ENCODE assay signal across 12 cellular contexts in the genomic region with DNA sequence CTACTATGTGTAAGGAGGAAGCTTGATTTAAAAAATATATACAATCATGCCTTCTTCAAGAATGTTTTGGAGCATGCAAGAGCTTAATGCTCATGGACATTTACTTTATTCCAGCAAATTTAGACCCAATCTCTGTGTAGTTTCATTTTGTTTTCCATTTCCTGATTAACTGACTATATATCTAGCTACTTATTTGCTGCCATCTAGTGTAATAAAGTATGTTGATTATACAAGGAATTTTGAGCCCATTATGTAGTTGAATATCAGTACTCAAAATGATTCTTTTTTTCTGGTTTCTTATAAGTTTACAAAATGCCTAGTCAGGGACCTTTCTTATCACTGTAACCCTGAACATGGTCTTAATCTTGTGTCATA.
DNase-seq lines count a peak whose midpoint lies in the region; ATAC-seq and TF ChIP-seq lines count a peak whose summit lies in the region.
"Had no signal": no experiment of that assay in that cellular context is flagged by ENCODE, and none has a peak within 500 bp of the region (broad histone marks: within the 10 kb centered on the region; RNA-seq: fewer than 3 reads in every experiment).

No MANE protein-coding gene starts in this region.

- H3K23ac ChIP-seq in mesendoderm (ENCODE audit: low read length), result no peak overlapping the region

- H3K4me1 ChIP-seq in DND-41 (ENCODE audit: insufficient read depth, low read length) (no peaks in the 10 kb centered on the region), PC-3 (ENCODE audit: insufficient read depth, low read length) (peaks cover 7% of the 10 kb centered on the region; the same call in 1 of the 2 replicates), prostate gland (replicated peaks) (no peaks in the 10 kb centered on the region), mesendoderm (ENCODE audit: control insufficient read depth, low read depth, low read length) (no peaks in the 10 kb centered on the region)

- H3K4ac ChIP-seq in mesendoderm (ENCODE audit: low read depth, low read length), result no peak overlapping the region

- no peak overlapping the region for H2BK15ac ChIP-seq in mesendoderm (replicated peaks; ENCODE audit: low read depth)

- no peaks in the 10 kb centered on the region for H3F3A ChIP-seq in PC-3 (ENCODE audit: low read length, unreplicated experiment)

- H2BK5ac ChIP-seq in mesendoderm (ENCODE audit: low read length), result no peak overlapping the region

- H3K56ac ChIP-seq in mesendoderm (ENCODE audit: low read length), result no peak overlapping the region

- H3K27me3 ChIP-seq in DND-41 (ENCODE audit: insufficient read depth, low read length, poor library complexity) (no peaks in the 10 kb centered on the region), PC-3 (ENCODE audit: low read length) (no peaks in the 10 kb centered on the region), prostate gland (replicated peaks; ENCODE audit: insufficient read depth) (no peaks in the 10 kb centered on the region), mesendoderm (ENCODE audit: insufficient read depth, low read length, poor library complexity) (no peaks in the 10 kb centered on the region)

- H3K18ac ChIP-seq in mesendoderm (ENCODE audit: low read length), result no peak overlapping the region

- no peak overlapping the region for H3K4me3 ChIP-seq in DND-41 (ENCODE audit: low read depth in 1 of 2, low read length in 2 of 2)
- H3K4me3 ChIP-seq in PC-3 (ENCODE audit: low read length), result peak overlapping the region; percentile 44
- peak overlapping the region; percentile 26 for H3K4me3 ChIP-seq in fibroblast of the aortic adventitia (ENCODE audit: low read depth, low read length)
- H3K4me3 ChIP-seq in prostate gland, result no peak overlapping the region
- no peak overlapping the region for H3K4me3 ChIP-seq in mesendoderm (ENCODE audit: low read length)

- CTCF ChIA-PET in PC-3 (lab: Charles Lee), result interaction anchor here (0.6 to 1.4 kb wide), 8 partner anchors 71 to 800 kb away, joined by 3 to 10 read pairs (median 4); a partner anchor contains a TSS

- DNase-seq in DND-41 (no peak), PC-3 (peak; percentile 58), fibroblast of the aortic adventitia (ENCODE audit: low read depth) (peak; percentile 37), prostate gland (ENCODE audit: low spot score) (no peak), mesendoderm (no peak)
- no peak for DNase-seq in activated T-cell treated with anti-CD3 and anti-CD28 coated beads, Interleukin-2, amount 50 U/mL, for 48 hours
- DNase-seq: activated CD8-positive, alpha-beta memory T cell treated with anti-CD3 and anti-CD28 coated beads, Interleukin-2, amount 50 U/mL, for 48 hours; cortex of kidney; Karpas-422; stimulated activated naive B cell treated with anti-CD40 and anti-IgM and Interleukin-4, amounts not matched to agents 10 μg/mL and 1 μg/mL and 100 μg/mL, for 72 hours had no signal

- no TSS peak for BruUV-seq in PC-3 (replicated peaks; lab: Mats Ljungman, UMichigan)

- H4K8ac ChIP-seq in mesendoderm (ENCODE audit: low read depth, low read length), result no peak overlapping the region

- H3K9me2 ChIP-seq in PC-3 (replicated peaks; ENCODE audit: low read length), result no peaks in the 10 kb centered on the region

- no peaks in the 10 kb centered on the region for H3K36me3 ChIP-seq in DND-41 (ENCODE audit: insufficient read depth, low read length)
- no peaks in the 10 kb centered on the region for H3K36me3 ChIP-seq in PC-3 (ENCODE audit: low read depth, low read length)
- no peaks in the 10 kb centered on the region for H3K36me3 ChIP-seq in prostate gland
- no peaks in the 10 kb centered on the region for H3K36me3 ChIP-seq in mesendoderm (ENCODE audit: control insufficient read depth, insufficient read depth, low read length)

- no peak overlapping the region for H4K5ac ChIP-seq in mesendoderm (ENCODE audit: low read length)

- TF ChIP-seq CTCF in DND-41 (IDR thresholded peaks at IDR 0.05; ENCODE audit: borderline replicate concordance, extremely low read depth, low read length, poor library complexity, severe bottlenecking), result peak; percentile 34
- TF ChIP-seq CTCF in PC-3 (conservative IDR thresholded peaks at IDR 0.05; ENCODE audit: low read depth, low read length), result peak; percentile 76
- TF ChIP-seq CTCF in fibroblast of the aortic adventitia (IDR thresholded peaks at IDR 0.05; ENCODE audit: insufficient read depth, low read length), result peak; percentile 22
- TF ChIP-seq CTCF in prostate gland (IDR thresholded peaks at IDR 0.05), result peak in 3 of 4 experiments; percentile 15 to 44 (median 27)

- POLR2A ChIA-PET in PC-3 (lab: Charles Lee; ENCODE audit: unreplicated experiment), result interaction anchor here (0.6 kb wide), 1 partner anchor 225 kb away, joined by 3 read pairs; no protein-coding TSS in a partner anchor

- H2AK5ac ChIP-seq in mesendoderm (ENCODE audit: low read length), result no peak overlapping the region

- ATAC-seq in DND-41 (ENCODE audit: insufficient read depth, low read depth), result no peak
- ATAC-seq in PC-3, result peak; percentile 80
- ATAC-seq in GM18909 (IDR thresholded peaks at IDR 0.05; ENCODE audit: poor library complexity, unreplicated experiment), result no peak
- no peak for ATAC-seq in HG03280 (IDR thresholded peaks at IDR 0.05; ENCODE audit: unreplicated experiment)

- no peaks in the 10 kb centered on the region for H4K20me1 ChIP-seq in DND-41 (ENCODE audit: insufficient read depth, low read length)
- H4K20me1 ChIP-seq in PC-3 (ENCODE audit: low read length), result no peaks in the 10 kb centered on the region

- intact Hi-C loops in PC-3 (cut with micrococcal nuclease) (loop anchor here (1.0 to 5.0 kb wide), 8 partner anchors 74 to 800 kb away; a partner anchor contains a TSS), prostate gland (cut with DNase I) (loop anchor here (10.0 kb wide), 1 partner anchor 232 kb away; a partner anchor contains a TSS)

- H3K4me2 ChIP-seq in DND-41 (ENCODE audit: insufficient read depth, low read length) (peak overlapping the region; percentile 36; the same call in 1 of the 2 replicates), PC-3 (ENCODE audit: low read length) (peak overlapping the region; percentile 71), mesendoderm (ENCODE audit: low read length) (no peak overlapping the region)

- H2BK120ac ChIP-seq in mesendoderm (ENCODE audit: low read depth, low read length), result no peak overlapping the region

- H3K9ac ChIP-seq in DND-41 (ENCODE audit: low read depth, low read length) (no peak overlapping the region), PC-3 (ENCODE audit: low read length) (no peak overlapping the region), mesendoderm (ENCODE audit: low read length) (no peak overlapping the region)

- TF ChIP-seq POLR2A in prostate gland (IDR thresholded peaks at IDR 0.05), result no peak

- H2AFZ ChIP-seq in DND-41 (ENCODE audit: low read depth, low read length) (peak overlapping the region; percentile 44; the same call in 1 of the 2 replicates), PC-3 (ENCODE audit: low read length) (peak overlapping the region; percentile 46)

- no peaks in the 10 kb centered on the region for H3K79me1 ChIP-seq in mesendoderm (ENCODE audit: low read length)

- no peaks in the 10 kb centered on the region for H3K79me2 ChIP-seq in DND-41 (ENCODE audit: insufficient read depth, low read length)
- no peaks in the 10 kb centered on the region for H3K79me2 ChIP-seq in PC-3 (ENCODE audit: low read length)
- no peaks in the 10 kb centered on the region for H3K79me2 ChIP-seq in mesendoderm (ENCODE audit: control insufficient read depth, insufficient read depth, low read length)

- H3K9me3 ChIP-seq in DND-41 (ENCODE audit: insufficient read depth, low read length, severe bottlenecking) (no peaks in the 10 kb centered on the region), PC-3 (ENCODE audit: low read length) (no peaks in the 10 kb centered on the region), prostate gland (no peaks in the 10 kb centered on the region)

- H3K27ac ChIP-seq in DND-41 (ENCODE audit: low read length) (no peak overlapping the region), PC-3 (ENCODE audit: low read length) (no peak overlapping the region), prostate gland (no peak overlapping the region), mesendoderm (ENCODE audit: low read depth, low read length) (no peak overlapping the region)

Comparison
In these comparisons a context has a peak if more than half of its experiments do, and no peak if none do; other contexts are left out.
1. DNase-seq: peak in PC-3 (single experiment) and fibroblast of the aortic adventitia (single experiment); none in DND-41 (single experiment), prostate gland (single experiment), mesendoderm (single experiment) and activated T-cell treated with anti-CD3 and anti-CD28 coated beads, Interleukin-2, amount 50 U/mL, for 48 hours (0 of 2).
2. H3K4me3 ChIP-seq: peak in PC-3 (single experiment) and fibroblast of the aortic adventitia (single experiment); none in DND-41 (0 of 2), prostate gland (0 of 2) and mesendoderm (single experiment).
3. CTCF ChIP-seq: peak in every context shown above with its lines; median percentile 76 in PC-3; 34 in DND-41; 27 in prostate gland; 22 in fibroblast of the aortic adventitia.